In the genomic region with DNA sequence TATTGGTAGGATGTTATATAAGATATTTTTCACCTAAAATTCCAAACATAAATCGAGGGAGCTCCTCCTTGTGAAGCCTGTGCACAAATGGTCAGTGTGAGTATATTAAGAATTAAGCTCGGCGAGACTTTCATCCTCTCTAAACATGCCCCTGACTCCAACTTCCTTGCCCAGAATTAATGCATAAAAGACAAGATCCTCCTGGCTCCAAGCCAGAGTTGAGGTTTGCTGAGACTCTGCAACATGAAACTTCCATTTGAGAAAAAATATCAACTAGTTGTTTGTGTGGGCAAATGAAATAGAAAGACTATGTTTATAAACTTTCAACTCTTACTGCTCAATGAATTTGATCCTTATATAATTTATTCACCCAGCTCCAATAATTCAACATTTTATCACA, we compare ENCODE assay signal across 30 cellular contexts.
DNase-seq lines count a peak whose midpoint lies in the region; ATAC-seq and TF ChIP-seq lines count a peak whose summit lies in the region.
"Had no signal": no experiment of that assay in that cellular context is flagged by ENCODE, and none has a peak within 500 bp of the region (broad histone marks: within the 10 kb centered on the region; RNA-seq: fewer than 3 reads in every experiment).

No MANE protein-coding gene starts in this region.

- no peaks in the 10 kb centered on the region for H3K79me2 ChIP-seq in hepatocyte

- H3K4me3 ChIP-seq in SK-N-MC (peak overlapping the region; percentile 55), hepatocyte (no peak overlapping the region)
- H3K4me3 ChIP-seq: BLaER1, esophagus squamous epithelium, left lung, PC-9, psoas muscle had no signal

- H3K27ac ChIP-seq in SK-N-MC (0 out of 2 replicates have a peak overlapping the region, but pooled peaks have one; percentile 35), hepatocyte (no peak overlapping the region)
- no peak overlapping the region for H3K27ac ChIP-seq in CD4-positive, alpha-beta T cell (ENCODE audit: low read depth, low read length)
- H3K27ac ChIP-seq: BLaER1, esophagus squamous epithelium, left lung, PC-9, psoas muscle had no signal

- ATAC-seq in effector memory CD8-positive, alpha-beta T cell (replicated peaks) = no peak
- ATAC-seq in CD4-positive, alpha-beta T cell (ENCODE audit: poor library complexity) = no peak
- ATAC-seq: activated T-helper 17 cell treated with anti-CD3 and anti-CD28 coated beads, Interleukin-2, amount 50 U/mL, for 72 hours; left lung; psoas muscle had no signal

- no peak overlapping the region for H3K9ac ChIP-seq in SK-N-MC (ENCODE audit: insufficient read length)
- H3K9ac ChIP-seq: BLaER1 had no signal

- no peaks in the 10 kb centered on the region for H3K9me2 ChIP-seq in hepatocyte (replicated peaks; ENCODE audit: insufficient read depth)

- TF ChIP-seq CTCF in hepatocyte (IDR thresholded peaks at IDR 0.05; ENCODE audit: poor library complexity) = no peak
- TF ChIP-seq CTCF in CD4-positive, alpha-beta T cell (IDR thresholded peaks at IDR 0.05) = no peak

- H3K36me3 Mint-ChIP-seq in effector memory CD8-positive, alpha-beta T cell (ENCODE audit: insufficient read depth) = no peaks in the 10 kb centered on the region
- H3K36me3 Mint-ChIP-seq in activated naive CD4-positive, alpha-beta T cell treated with anti-CD3 and anti-CD28 coated beads, Interleukin-2, amount 10 ng/mL, durations not matched to agents 7 days and 5 days = no peaks in the 10 kb centered on the region
- no peaks in the 10 kb centered on the region for H3K36me3 Mint-ChIP-seq in CD4-positive, alpha-beta T cell (ENCODE audit: low read depth)
- H3K36me3 Mint-ChIP-seq: activated naive CD4-positive, alpha-beta T cell treated with anti-CD3 and anti-CD28 coated beads, Interleukin-2, amount 50 U/mL, for 24 hours; IgD-negative memory B cell; naive B cell had no signal

- POLR2A ChIA-PET in CD4-positive, alpha-beta T cell (lab: Charles Lee) = no interaction called here

- no peak overlapping the region for H3K4me2 ChIP-seq in hepatocyte
- H3K4me2 ChIP-seq: BLaER1, PC-9 had no signal

- no peaks in the 10 kb centered on the region for H4K20me1 ChIP-seq in hepatocyte (ENCODE audit: insufficient read depth, poor library complexity, severe bottlenecking)
- H4K20me1 ChIP-seq: BLaER1 had no signal

- 45% methylated on average over 3 of the region's 3 CpGs for WGBS in hepatocyte (ENCODE audit: low lambda C conversion rate, missing lambda C conversion rate)

- no peaks in the 10 kb centered on the region for H3K9me3 ChIP-seq in SK-N-MC (ENCODE audit: low read depth, low read length)
- no peaks in the 10 kb centered on the region for H3K9me3 ChIP-seq in hepatocyte (ENCODE audit: low read depth)
- no peaks in the 10 kb centered on the region for H3K9me3 ChIP-seq in CD4-positive, alpha-beta T cell (ENCODE audit: control insufficient read depth, low read length)
- H3K9me3 ChIP-seq: BLaER1, esophagus squamous epithelium, left lung, psoas muscle had no signal

- no peaks in the 10 kb centered on the region for H3K4me1 Mint-ChIP-seq in effector memory CD8-positive, alpha-beta T cell (ENCODE audit: low read depth in 2 of 2)
- H3K4me1 Mint-ChIP-seq in activated naive CD4-positive, alpha-beta T cell treated with anti-CD3 and anti-CD28 coated beads, Interleukin-2, amount 10 ng/mL, durations not matched to agents 7 days and 5 days = no peaks in the 10 kb centered on the region
- no peaks in the 10 kb centered on the region for H3K4me1 Mint-ChIP-seq in CD4-positive, alpha-beta T cell (ENCODE audit: low read depth)
- H3K4me1 Mint-ChIP-seq: activated naive CD4-positive, alpha-beta T cell treated with anti-CD3 and anti-CD28 coated beads, Interleukin-2, amount 50 U/mL, for 24 hours; activated T-helper 17 cell treated with anti-CD3 and anti-CD28 coated beads, Interleukin-2, amount 50 U/mL, for 72 hours; naive B cell had no signal

- H3K27me3 ChIP-seq in hepatocyte = no peaks in the 10 kb centered on the region
- no peaks in the 10 kb centered on the region for H3K27me3 ChIP-seq in CD4-positive, alpha-beta T cell (ENCODE audit: control insufficient read depth, insufficient read depth, low read length)
- H3K27me3 ChIP-seq: BLaER1, esophagus squamous epithelium, left lung had no signal

- H3K4me3 Mint-ChIP-seq in effector memory CD8-positive, alpha-beta T cell = no peak overlapping the region
- H3K4me3 Mint-ChIP-seq in activated naive CD4-positive, alpha-beta T cell treated with anti-CD3 and anti-CD28 coated beads, Interleukin-2, amount 10 ng/mL, durations not matched to agents 7 days and 5 days = no peak overlapping the region
- H3K4me3 Mint-ChIP-seq in CD4-positive, alpha-beta T cell = no peak overlapping the region
- H3K4me3 Mint-ChIP-seq: activated naive CD4-positive, alpha-beta T cell treated with anti-CD3 and anti-CD28 coated beads, Interleukin-2, amount 50 U/mL, for 24 hours; activated T-helper 17 cell treated with anti-CD3 and anti-CD28 coated beads, Interleukin-2, amount 50 U/mL, for 72 hours; endodermal cell; IgD-negative memory B cell; naive B cell had no signal

- intact Hi-C loops in CD4-positive, alpha-beta T cell (cut with DNase I, micrococcal nuclease) = no loop called here

- DNase-seq in DMS79 (lab: John Stamatoyannopoulos, UW) (peak; percentile 73), Kasumi-1 (lab: John Stamatoyannopoulos, UW) (peak; percentile 9 to 13), SK-N-MC (ENCODE audit: low read depth, low spot score) (no peak), hepatocyte (ENCODE audit: low spot score) (peak; percentile 25), UCSD-AML1 (lab: John Stamatoyannopoulos, UW; ENCODE audit: unreplicated experiment) (no peak)
- no peak for DNase-seq in effector memory CD8-positive, alpha-beta T cell
- no peak for DNase-seq in activated naive CD4-positive, alpha-beta T cell treated with anti-CD3 and anti-CD28 coated beads, Interleukin-2, amount 10 ng/mL, durations not matched to agents 7 days and 5 days
- DNase-seq in CD4-positive, alpha-beta T cell = no peak
- DNase-seq: activated CD4-positive, alpha-beta T cell treated with anti-CD3 and anti-CD28 coated beads, Interleukin-2, amount 50 U/mL, for 4 hours; activated CD4-positive, CD25-positive, alpha-beta regulatory T cell; activated CD8-positive, alpha-beta memory T cell treated with anti-CD3 and anti-CD28 coated beads, Interleukin-2, amount 50 U/mL, for 4 hours; amygdala; cortex of kidney; endodermal cell; esophagus squamous epithelium; HCEC 1CT; left lung; naive B cell; NCI-H226; NK-92 treated with Interleukin-12 subunit alpha and Interleukin-12 subunit beta, amount 100 ng/mL, for 24 hours; nucleus accumbens; PC-9; psoas muscle; SHP77; stimulated activated naive CD4-positive, alpha-beta T cell treated with Interleukin-2 at 50 U/mL for 16 hours; T1000 had no signal

- no peaks in the 10 kb centered on the region for H3K4me1 ChIP-seq in hepatocyte (ENCODE audit: insufficient read depth)
- H3K4me1 ChIP-seq: BLaER1, esophagus squamous epithelium, left lung, psoas muscle had no signal

- H3K36me3 ChIP-seq in SK-N-MC (ENCODE audit: insufficient read depth, low read length) (no peaks in the 10 kb centered on the region), hepatocyte (replicated peaks; ENCODE audit: insufficient read depth, low read depth) (no peaks in the 10 kb centered on the region)
- H3K36me3 ChIP-seq: BLaER1, esophagus squamous epithelium, left lung had no signal

- H3K9me3 Mint-ChIP-seq in effector memory CD8-positive, alpha-beta T cell = peaks cover 4 to 7% of the 10 kb centered on the region in 2 donors
- H3K9me3 Mint-ChIP-seq in activated naive CD4-positive, alpha-beta T cell treated with anti-CD3 and anti-CD28 coated beads, Interleukin-2, amount 10 ng/mL, durations not matched to agents 7 days and 5 days = peaks cover 3% of the 10 kb centered on the region
- H3K9me3 Mint-ChIP-seq in CD4-positive, alpha-beta T cell = peaks cover 5% of the 10 kb centered on the region
- H3K9me3 Mint-ChIP-seq: activated T-helper 17 cell treated with anti-CD3 and anti-CD28 coated beads, Interleukin-2, amount 50 U/mL, for 72 hours; endodermal cell had no signal

- CTCF ChIA-PET in activated naive CD4-positive, alpha-beta T cell treated with anti-CD3 and anti-CD28 coated beads, Interleukin-2, amount 10 ng/mL, durations not matched to agents 7 days and 5 days (lab: Charles Lee) = no interaction called here
- CTCF ChIA-PET in CD4-positive, alpha-beta T cell (lab: Charles Lee) = no interaction called here

- H3K27ac Mint-ChIP-seq in effector memory CD8-positive, alpha-beta T cell = no peak overlapping the region
- H3K27ac Mint-ChIP-seq in activated naive CD4-positive, alpha-beta T cell treated with anti-CD3 and anti-CD28 coated beads, Interleukin-2, amount 10 ng/mL, durations not matched to agents 7 days and 5 days = no peak overlapping the region
- no peak overlapping the region for H3K27ac Mint-ChIP-seq in CD4-positive, alpha-beta T cell
- H3K27ac Mint-ChIP-seq: activated naive CD4-positive, alpha-beta T cell treated with anti-CD3 and anti-CD28 coated beads, Interleukin-2, amount 50 U/mL, for 24 hours; activated T-helper 17 cell treated with anti-CD3 and anti-CD28 coated beads, Interleukin-2, amount 50 U/mL, for 72 hours; endodermal cell; IgD-negative memory B cell; naive B cell had no signal

- H3K27me3 Mint-ChIP-seq in effector memory CD8-positive, alpha-beta T cell = no peaks in the 10 kb centered on the region
- H3K27me3 Mint-ChIP-seq in activated naive CD4-positive, alpha-beta T cell treated with anti-CD3 and anti-CD28 coated beads, Interleukin-2, amount 10 ng/mL, durations not matched to agents 7 days and 5 days = no peaks in the 10 kb centered on the region
- H3K27me3 Mint-ChIP-seq in CD4-positive, alpha-beta T cell = no peaks in the 10 kb centered on the region
- H3K27me3 Mint-ChIP-seq: activated naive CD4-positive, alpha-beta T cell treated with anti-CD3 and anti-CD28 coated beads, Interleukin-2, amount 50 U/mL, for 24 hours; activated T-helper 17 cell treated with anti-CD3 and anti-CD28 coated beads, Interleukin-2, amount 50 U/mL, for 72 hours; IgD-negative memory B cell; naive B cell had no signal

- no peak overlapping the region for H2AFZ ChIP-seq in hepatocyte
- H2AFZ ChIP-seq: PC-9 had no signal

Comparison
In these comparisons a context has a peak if more than half of its experiments do, and no peak if none do; other contexts are left out.
1. DNase-seq: peak in DMS79 (single experiment), Kasumi-1 (2 of 2) and hepatocyte (single experiment); none in SK-N-MC (single experiment), UCSD-AML1 (single experiment), effector memory CD8-positive, alpha-beta T cell (0 of 3), activated naive CD4-positive, alpha-beta T cell treated with anti-CD3 and anti-CD28 coated beads, Interleukin-2, amount 10 ng/mL, durations not matched to agents 7 days and 5 days (single experiment) and CD4-positive, alpha-beta T cell (0 of 10).